In genomic region chr2:105156166-105156565, GRCh38 we compare ENCODE assay signal across 36 cellular contexts.
"Had no signal": no experiment of that assay in that cellular context is flagged by ENCODE, and none has a peak within 500 bp of the region (broad histone marks: within the 10 kb centered on the region; RNA-seq: fewer than 3 reads in every experiment).

No MANE protein-coding gene starts in this region.

- ATAC-seq: activated CD8-positive, alpha-beta T cell treated with anti-CD3 and anti-CD28 coated beads for 36 hours; activated naive CD4-positive, alpha-beta T cell treated with anti-CD3 and anti-CD28 coated beads, Interleukin-2, amount 50 U/mL, for 72 hours; activated T-cell treated with anti-CD3 and anti-CD28 coated beads, Interleukin-2, amount 50 U/mL, for 4 hours; activated T-cell treated with anti-CD3 and anti-CD28 coated beads, Interleukin-2, amount 50 U/mL, for 72 hours; activated T-helper 17 cell treated with anti-CD3 and anti-CD28 coated beads, Interleukin-2, amount 50 U/mL, for 72 hours; body of pancreas had no signal

- H3K27ac ChIP-seq: adrenal gland, body of pancreas, brain microvascular endothelial cell, breast epithelium, cardiac muscle cell, VCaP had no signal

- H3K27me3 ChIP-seq: adrenal gland, body of pancreas, brain microvascular endothelial cell, breast epithelium, cardiac muscle cell had no signal

- DNase-seq: activated B cell treated with CpG ODN at 0.5 μM for 24 hours; activated CD4-positive, alpha-beta memory T cell treated with anti-CD3 and anti-CD28 coated beads for 36 hours; activated CD4-positive, alpha-beta T cell treated with anti-CD3 and anti-CD28 coated beads for 4 hours; activated CD4-positive, alpha-beta T cell treated with anti-CD3 and anti-CD28 coated beads, Interleukin-2, amount 10 ng/mL, durations not matched to agents 24 days and 14 days; activated CD4-positive, alpha-beta T cell treated with anti-CD3 and anti-CD28 coated beads, Interleukin-2, amount 50 U/mL, for 1 hour; activated CD4-positive, alpha-beta T cell treated with anti-CD3 and anti-CD28 coated beads, Interleukin-2, amount 50 U/mL, for 4 hours; activated CD4-positive, CD25-positive, alpha-beta regulatory T cell treated with anti-CD3 and anti-CD28 coated beads, Interleukin-2, amount 50 U/mL, for 72 hours; activated CD8-positive, alpha-beta memory T cell treated with anti-CD3 and anti-CD28 coated beads, Interleukin-2, amount 50 U/mL, for 4 hours; activated CD8-positive, alpha-beta T cell treated with anti-CD3 and anti-CD28 coated beads for 36 hours; activated effector memory CD4-positive, alpha-beta T cell treated with anti-CD3 and anti-CD28 coated beads, Interleukin-2, amount 50 U/mL, for 16 hours; activated gamma-delta T cell treated with Interleukin-2 at 50 U/mL for 16 hours; activated naive CD4-positive, alpha-beta T cell; activated naive CD4-positive, alpha-beta T cell treated with anti-CD3 and anti-CD28 coated beads for 36 hours; activated naive CD4-positive, alpha-beta T cell treated with anti-CD3 and anti-CD28 coated beads, Interleukin-2, amount 50 U/mL, for 16 hours; activated naive CD8-positive, alpha-beta T cell treated with anti-CD3 and anti-CD28 coated beads for 36 hours; activated T-cell treated with anti-CD3 and anti-CD28 coated beads for 4 hours; activated T-cell treated with anti-CD3 and anti-CD28 coated beads, Interleukin-2, amount 50 U/mL, for 1 hour; activated T-cell treated with anti-CD3 and anti-CD28 coated beads, Interleukin-2, amount 50 U/mL, for 4 hours; activated T-cell treated with anti-CD3 and anti-CD28 coated beads, Interleukin-2, amount 50 U/mL, for 72 hours; adrenal gland; amniotic stem cell; aorta; body of pancreas; brain microvascular endothelial cell; caudate nucleus; cerebellar nuclear complex; T-helper 1 cell; T-helper 2 cell; T-helper 9 cell had no signal

- H3K4me3 ChIP-seq: adrenal gland, body of pancreas, breast epithelium, cardiac muscle cell had no signal

- FAIRE-seq: astrocyte, TTC549 had no signal

- H3K36me3 ChIP-seq: adrenal gland, brain microvascular endothelial cell, breast epithelium, cardiac muscle cell had no signal

- H3K9me3 ChIP-seq: adrenal gland, body of pancreas, breast epithelium had no signal

- H3K4me1 ChIP-seq: adrenal gland, body of pancreas, breast epithelium had no signal
